4 cellular contexts compared by ENCODE assay signal in the genomic region with DNA sequence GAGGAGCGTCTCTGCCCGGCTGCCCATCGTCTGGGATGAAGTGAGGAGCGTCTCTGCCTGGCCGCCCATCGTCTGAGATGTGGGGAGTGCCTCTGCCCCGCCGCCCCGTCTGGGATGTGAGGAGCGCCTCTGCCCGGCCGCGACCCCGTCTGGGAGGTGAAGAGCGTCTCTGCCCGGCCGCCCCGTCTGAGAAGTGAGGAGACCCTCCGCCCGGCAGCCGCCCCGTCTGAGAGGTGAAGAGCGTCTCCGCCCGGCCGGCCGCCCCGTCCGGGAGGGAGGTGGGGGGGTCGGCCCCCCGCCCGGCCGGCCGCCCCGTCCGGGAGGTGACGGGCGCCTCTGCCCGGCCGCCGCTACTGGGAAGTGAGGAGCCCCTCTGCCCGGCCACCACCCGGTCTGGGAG. TPM values are rescaled to one million over a fixed set of nuclear protein-coding genes. Genes with fewer than 3 reads are reported as not detected.
DNase-seq lines count a peak whose midpoint lies in the region; ATAC-seq and TF ChIP-seq lines count a peak whose summit lies in the region.
"Not testable (repeated sequence)": the region's sequence is repeated elsewhere in the genome, so short reads cannot be mapped to it uniquely, and the experiment has no call there.

No MANE protein-coding gene starts in this region.

- H3K4me3 Mint-ChIP-seq in osteocyte (ENCODE audit: unreplicated experiment) = not testable (repeated sequence)
- H3K4me3 Mint-ChIP-seq in stimulated activated memory B cell treated with anti-CD40 and anti-IgM and Interleukin-4, amounts not matched to agents 10 μg/mL and 1 μg/mL and 100 μg/mL, for 72 hours = peak overlapping the region; percentile 96

- H3K9me3 Mint-ChIP-seq in osteocyte (ENCODE audit: unreplicated experiment); stimulated activated memory B cell treated with anti-CD40 and anti-IgM and Interleukin-4, amounts not matched to agents 10 μg/mL and 1 μg/mL and 100 μg/mL, for 72 hours: not testable (repeated sequence)

- 90% methylated on average over 20 of the region's 43 CpGs for WGBS in esophagus muscularis mucosa
- WGBS in gastroesophageal sphincter (ENCODE audit: low coverage in 1 of 2), 2 donors = no CpG with 5 or more reads among the region's 43 CpGs

- peaks cover 16% of the 10 kb centered on the region for H3K4me1 Mint-ChIP-seq in osteocyte (ENCODE audit: unreplicated experiment)
- H3K4me1 Mint-ChIP-seq in stimulated activated memory B cell treated with anti-CD40 and anti-IgM and Interleukin-4, amounts not matched to agents 10 μg/mL and 1 μg/mL and 100 μg/mL, for 72 hours = peaks cover 21% of the 10 kb centered on the region

- H3K36me3 Mint-ChIP-seq in osteocyte (ENCODE audit: unreplicated experiment); stimulated activated memory B cell treated with anti-CD40 and anti-IgM and Interleukin-4, amounts not matched to agents 10 μg/mL and 1 μg/mL and 100 μg/mL, for 72 hours: not testable (repeated sequence)

- H3K4me1 ChIP-seq in esophagus muscularis mucosa = peaks cover 5 to 22% (median 21%) of the 10 kb centered on the region in 4 donors
- peaks cover 0 to 21% (median 7%) of the 10 kb centered on the region in 3 donors for H3K4me1 ChIP-seq in gastroesophageal sphincter

- H3K36me3 ChIP-seq in esophagus muscularis mucosa, gastroesophageal sphincter: not testable (repeated sequence)

- not testable (repeated sequence) for H3K4me3 ChIP-seq in esophagus muscularis mucosa, gastroesophageal sphincter

- intact Hi-C loops in esophagus muscularis mucosa (cut with DNase I) = not testable (repeated sequence)

- H3K9me3 ChIP-seq in esophagus muscularis mucosa, gastroesophageal sphincter: not testable (repeated sequence)

- not testable (repeated sequence) for H3K27ac Mint-ChIP-seq in osteocyte (ENCODE audit: unreplicated experiment); stimulated activated memory B cell treated with anti-CD40 and anti-IgM and Interleukin-4, amounts not matched to agents 10 μg/mL and 1 μg/mL and 100 μg/mL, for 72 hours

- TF ChIP-seq CTCF in esophagus muscularis mucosa (IDR thresholded peaks at IDR 0.05); gastroesophageal sphincter (IDR thresholded peaks at IDR 0.05); osteocyte (IDR thresholded peaks at IDR 0.05): not testable (repeated sequence)

- not testable (repeated sequence) for TF ChIP-seq EP300 in esophagus muscularis mucosa (IDR thresholded peaks at IDR 0.05); gastroesophageal sphincter (IDR thresholded peaks at IDR 0.05)

- ATAC-seq in gastroesophageal sphincter; stimulated activated memory B cell treated with anti-CD40 and anti-IgM and Interleukin-4, amounts not matched to agents 10 μg/mL and 1 μg/mL and 100 μg/mL, for 72 hours: not testable (repeated sequence)

- not testable (repeated sequence) for DNase-seq in esophagus muscularis mucosa (ENCODE audit: extremely low spot score)
- peak; percentile 51 for DNase-seq in osteocyte (ENCODE audit: extremely low spot score, unreplicated experiment)

- not testable (repeated sequence) for TF ChIP-seq POLR2A in esophagus muscularis mucosa (IDR thresholded peaks at IDR 0.05; ENCODE audit: low read depth); gastroesophageal sphincter (IDR thresholded peaks at IDR 0.05)

- H3K27me3 Mint-ChIP-seq in osteocyte (ENCODE audit: unreplicated experiment); stimulated activated memory B cell treated with anti-CD40 and anti-IgM and Interleukin-4, amounts not matched to agents 10 μg/mL and 1 μg/mL and 100 μg/mL, for 72 hours: not testable (repeated sequence)

- not testable (repeated sequence) for H3K27me3 ChIP-seq in esophagus muscularis mucosa, gastroesophageal sphincter

- peak overlapping the region; percentile 27 to 88 (median 85) for H3K27ac ChIP-seq in esophagus muscularis mucosa (replicated peaks in 1 of 4)
- peak overlapping the region in 3 of 4 donors; percentile 82 to 87 (median 85) for H3K27ac ChIP-seq in gastroesophageal sphincter

RNA-seq across cellular contexts. Expression of gene THOC2, which starts 1.2 kb away (rescaled TPM):
- 100 to 1,000 TPM in 3 of 4 donors, 10 to 100 TPM in 1; 98.1 to 110 (median 109) TPM for total RNA-seq in esophagus muscularis mucosa
- 100 to 1,000 TPM in 3 of 4 donors, 10 to 100 TPM in 1; 84.5 to 139 (median 123) TPM for total RNA-seq in gastroesophageal sphincter
- 66.5 and 73.4 TPM in 2 replicates for total RNA-seq in osteocyte
